In genomic region chr17:71033336-71033735, GRCh38 we compare ENCODE assay signal across 17 cellular contexts.
DNase-seq lines count a peak whose midpoint lies in the region; TF ChIP-seq lines count a peak whose summit lies in the region.
"Had no signal": no experiment of that assay in that cellular context is flagged by ENCODE, and none has a peak within 500 bp of the region (broad histone marks: within the 10 kb centered on the region; RNA-seq: fewer than 3 reads in every experiment).

No MANE protein-coding gene starts in this region.

- TF ChIP-seq EP300 in SK-N-SH (IDR thresholded peaks at IDR 0.05; ENCODE audit: borderline replicate concordance in 1 of 2, low read depth in 1 of 2, low read length in 1 of 2): no peak

- no peak overlapping the region for H3K4me3 Mint-ChIP-seq in glutamatergic neuron (ENCODE audit: unreplicated experiment)
- H3K4me3 Mint-ChIP-seq: activated CD8-positive, alpha-beta T cell treated with anti-CD3 and anti-CD28 coated beads for 36 hours; activated T-cell treated with anti-CD3 and anti-CD28 coated beads, Interleukin-2, amount 50 U/mL, for 72 hours; natural killer cell had no signal

- H2AFZ ChIP-seq in smooth muscle cell (ENCODE audit: low read depth) (peak overlapping the region; percentile 62), SK-N-SH (ENCODE audit: low read depth) (no peak overlapping the region)

- H3K9me3 ChIP-seq in smooth muscle cell (replicated peaks; ENCODE audit: low read depth) (no peaks in the 10 kb centered on the region), SK-N-SH (no peaks in the 10 kb centered on the region)
- H3K9me3 ChIP-seq: BLaER1 treated with 17β-estradiol and CSF1 and Interleukin-3, amounts not matched to agents 10 nM and 100 nM; thyroid gland had no signal

- H3K27me3 ChIP-seq in smooth muscle cell (ENCODE audit: low read depth) (no peaks in the 10 kb centered on the region), SK-N-SH (ENCODE audit: insufficient read depth) (no peaks in the 10 kb centered on the region)
- H3K27me3 ChIP-seq: BLaER1 treated with 17β-estradiol and CSF1 and Interleukin-3, amounts not matched to agents 10 nM and 100 nM; thyroid gland had no signal

- H3K36me3 Mint-ChIP-seq in glutamatergic neuron (ENCODE audit: unreplicated experiment): no peaks in the 10 kb centered on the region
- H3K36me3 Mint-ChIP-seq: natural killer cell had no signal

- CTCF ChIA-PET in SK-N-SH (lab: Yijun Ruan, JAX): no interaction called here

- H4K20me1 ChIP-seq in smooth muscle cell (ENCODE audit: low read depth) (no peaks in the 10 kb centered on the region), SK-N-SH (ENCODE audit: insufficient read depth) (no peaks in the 10 kb centered on the region)
- H4K20me1 ChIP-seq: BLaER1 treated with 17β-estradiol and CSF1 and Interleukin-3, amounts not matched to agents 10 nM and 100 nM had no signal

- POLR2A ChIA-PET in SK-N-SH (lab: Yijun Ruan, JAX): no interaction called here

- 7% methylated on average over 7 of the region's 7 CpGs for WGBS in smooth muscle cell (ENCODE audit: low lambda C conversion rate)
- WGBS in SK-N-SH (ENCODE audit: low lambda C conversion rate): 75% methylated on average over 7 of the region's 7 CpGs

- H3K36me3 ChIP-seq in smooth muscle cell (ENCODE audit: low read depth) (no peaks in the 10 kb centered on the region), SK-N-SH (replicated peaks in 1 of 2; ENCODE audit: control insufficient read depth in 1 of 2, insufficient read depth in 2 of 2, low read length in 1 of 2) (no peaks in the 10 kb centered on the region)
- H3K36me3 ChIP-seq: BLaER1 treated with 17β-estradiol and CSF1 and Interleukin-3, amounts not matched to agents 10 nM and 100 nM; thyroid gland had no signal

- peaks cover 13% of the 10 kb centered on the region for H3K4me1 Mint-ChIP-seq in glutamatergic neuron (ENCODE audit: low read depth, unreplicated experiment)
- H3K4me1 Mint-ChIP-seq: natural killer cell had no signal

- H3K9ac ChIP-seq in smooth muscle cell (ENCODE audit: low read depth): no peak overlapping the region
- no peak overlapping the region for H3K9ac ChIP-seq in SK-N-SH
- H3K9ac ChIP-seq: BLaER1 treated with 17β-estradiol and CSF1 and Interleukin-3, amounts not matched to agents 10 nM and 100 nM had no signal

- H3K4me3 ChIP-seq in smooth muscle cell (no peak overlapping the region), SK-N-SH (ENCODE audit: low read depth in 2 of 2, low read length in 1 of 2) (no peak overlapping the region)
- H3K4me3 ChIP-seq: BLaER1 treated with 17β-estradiol and CSF1 and Interleukin-3, amounts not matched to agents 10 nM and 100 nM; thyroid gland had no signal

- H3K9me2 ChIP-seq in SK-N-SH: no peaks in the 10 kb centered on the region

- peaks cover 17% of the 10 kb centered on the region for H3K9me3 Mint-ChIP-seq in glutamatergic neuron (ENCODE audit: unreplicated experiment)

- H3F3A ChIP-seq in smooth muscle cell (ENCODE audit: low read depth) (no peaks in the 10 kb centered on the region), SK-N-SH (replicated peaks; ENCODE audit: insufficient read depth) (no peaks in the 10 kb centered on the region)

- H3K4me1 ChIP-seq in smooth muscle cell (ENCODE audit: low read depth) (peaks cover 8% of the 10 kb centered on the region), SK-N-SH (ENCODE audit: control insufficient read depth in 1 of 2, insufficient read depth in 2 of 2, low read depth in 1 of 2, low read length in 1 of 2) (no peaks in the 10 kb centered on the region; a peak in 1 of 4 replicates)
- H3K4me1 ChIP-seq: BLaER1 treated with 17β-estradiol and CSF1 and Interleukin-3, amounts not matched to agents 10 nM and 100 nM; thyroid gland had no signal

- peaks cover 13% of the 10 kb centered on the region for H3K27me3 Mint-ChIP-seq in glutamatergic neuron (ENCODE audit: unreplicated experiment)
- H3K27me3 Mint-ChIP-seq: activated CD8-positive, alpha-beta T cell treated with anti-CD3 and anti-CD28 coated beads for 36 hours had no signal

- DNase-seq in DMS79 treated with DMSO at 0.1 percent for 48 hours (lab: John Stamatoyannopoulos, UW) (peak; percentile 3), DMS79 (lab: John Stamatoyannopoulos, UW) (no peak), NCI-H2227 (lab: John Stamatoyannopoulos, UW; ENCODE audit: unreplicated experiment) (peak; percentile 89), glutamatergic neuron (no peak), smooth muscle cell (lab: John Stamatoyannopoulos, UW; ENCODE audit: unreplicated experiment) (no peak), SK-N-SH (no peak), AG08395 (ENCODE audit: low spot score) (no peak)
- DNase-seq in activated CD8-positive, alpha-beta memory T cell treated with anti-CD3 and anti-CD28 coated beads for 24 hours: no peak
- DNase-seq: activated CD8-positive, alpha-beta T cell treated with anti-CD3 and anti-CD28 coated beads for 36 hours; activated T-cell treated with anti-CD3 and anti-CD28 coated beads, Interleukin-2, amount 50 U/mL, for 72 hours; dermis blood vessel endothelial cell; mammary epithelial cell; natural killer cell; NCI-H1694; thyroid gland had no signal

- H3K27ac Mint-ChIP-seq in glutamatergic neuron (ENCODE audit: unreplicated experiment): peak overlapping the region; percentile 52
- H3K27ac Mint-ChIP-seq: activated CD8-positive, alpha-beta T cell treated with anti-CD3 and anti-CD28 coated beads for 36 hours; activated T-cell treated with anti-CD3 and anti-CD28 coated beads, Interleukin-2, amount 50 U/mL, for 72 hours; natural killer cell had no signal

- H3K4me2 ChIP-seq in smooth muscle cell: peak overlapping the region; percentile 20
- H3K4me2 ChIP-seq in SK-N-SH: no peak overlapping the region
- H3K4me2 ChIP-seq: BLaER1 treated with 17β-estradiol and CSF1 and Interleukin-3, amounts not matched to agents 10 nM and 100 nM had no signal

- no peak for TF ChIP-seq CTCF in glutamatergic neuron (IDR thresholded peaks at IDR 0.05; ENCODE audit: partially characterized antibody, unreplicated experiment)
- TF ChIP-seq CTCF in smooth muscle cell (IDR thresholded peaks at IDR 0.05; ENCODE audit: borderline replicate concordance, insufficient read depth, poor library complexity, severe bottlenecking): no peak
- no peak for TF ChIP-seq CTCF in SK-N-SH (IDR thresholded peaks at IDR 0.05)

- no peak overlapping the region for H3K27ac ChIP-seq in smooth muscle cell (ENCODE audit: low read depth)
- no peak overlapping the region for H3K27ac ChIP-seq in SK-N-SH (ENCODE audit: low read depth in 2 of 2, low read length in 1 of 2)
- H3K27ac ChIP-seq: 22Rv1; BLaER1 treated with 17β-estradiol and CSF1 and Interleukin-3, amounts not matched to agents 10 nM and 100 nM; thyroid gland had no signal

- no peaks in the 10 kb centered on the region for H3K79me2 ChIP-seq in smooth muscle cell (ENCODE audit: low read depth)
- H3K79me2 ChIP-seq in SK-N-SH (ENCODE audit: insufficient read depth): no peaks in the 10 kb centered on the region

- TF ChIP-seq RAD21 in SK-N-SH (IDR thresholded peaks at IDR 0.05; ENCODE audit: low read length): no peak

TF ChIP-seq in SK-N-SH, 30 proteins besides CTCF, POLR2A, EP300 and RAD21:
- TF ChIP-seq FOSL2 (IDR thresholded peaks at IDR 0.05; ENCODE audit: borderline replicate concordance, low read depth) (no peak), USF2 (IDR thresholded peaks at IDR 0.05; ENCODE audit: borderline replicate concordance, low read depth, low read length) (no peak), TEAD4 (IDR thresholded peaks at IDR 0.05; ENCODE audit: borderline replicate concordance, insufficient read depth) (no peak), ELF1 (IDR thresholded peaks at IDR 0.05) (no peak), NRF1 (IDR thresholded peaks at IDR 0.05; ENCODE audit: low read depth, low read length) (no peak), TAF1 (IDR thresholded peaks at IDR 0.05; ENCODE audit: borderline replicate concordance, low read depth, low read length) (no peak), JUND (IDR thresholded peaks at IDR 0.05) (no peak)
- TF ChIP-seq, protein P1, sequence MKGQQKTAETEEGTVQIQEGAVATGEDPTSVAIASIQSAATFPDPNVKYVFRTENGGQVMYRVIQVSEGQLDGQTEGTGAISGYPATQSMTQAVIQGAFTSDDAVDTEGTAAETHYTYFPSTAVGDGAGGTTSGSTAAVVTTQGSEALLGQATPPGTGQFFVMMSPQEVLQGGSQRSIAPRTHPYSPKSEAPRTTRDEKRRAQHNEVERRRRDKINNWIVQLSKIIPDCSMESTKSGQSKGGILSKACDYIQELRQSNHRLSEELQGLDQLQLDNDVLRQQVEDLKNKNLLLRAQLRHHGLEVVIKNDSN (IDR thresholded peaks at IDR 0.05; ENCODE audit: borderline replicate concordance, low read depth): no peak

Comparison
In these comparisons a context has a peak if more than half of its experiments do, and no peak if none do; other contexts are left out.
1. DNase-seq: peak in DMS79 treated with DMSO at 0.1 percent for 48 hours (single experiment) and NCI-H2227 (single experiment); none in DMS79 (single experiment), glutamatergic neuron (single experiment), smooth muscle cell (single experiment), SK-N-SH (single experiment), activated CD8-positive, alpha-beta memory T cell treated with anti-CD3 and anti-CD28 coated beads for 24 hours (single experiment) and AG08395 (single experiment).